ENCODE assay signal across 3 cellular contexts in the genomic region with DNA sequence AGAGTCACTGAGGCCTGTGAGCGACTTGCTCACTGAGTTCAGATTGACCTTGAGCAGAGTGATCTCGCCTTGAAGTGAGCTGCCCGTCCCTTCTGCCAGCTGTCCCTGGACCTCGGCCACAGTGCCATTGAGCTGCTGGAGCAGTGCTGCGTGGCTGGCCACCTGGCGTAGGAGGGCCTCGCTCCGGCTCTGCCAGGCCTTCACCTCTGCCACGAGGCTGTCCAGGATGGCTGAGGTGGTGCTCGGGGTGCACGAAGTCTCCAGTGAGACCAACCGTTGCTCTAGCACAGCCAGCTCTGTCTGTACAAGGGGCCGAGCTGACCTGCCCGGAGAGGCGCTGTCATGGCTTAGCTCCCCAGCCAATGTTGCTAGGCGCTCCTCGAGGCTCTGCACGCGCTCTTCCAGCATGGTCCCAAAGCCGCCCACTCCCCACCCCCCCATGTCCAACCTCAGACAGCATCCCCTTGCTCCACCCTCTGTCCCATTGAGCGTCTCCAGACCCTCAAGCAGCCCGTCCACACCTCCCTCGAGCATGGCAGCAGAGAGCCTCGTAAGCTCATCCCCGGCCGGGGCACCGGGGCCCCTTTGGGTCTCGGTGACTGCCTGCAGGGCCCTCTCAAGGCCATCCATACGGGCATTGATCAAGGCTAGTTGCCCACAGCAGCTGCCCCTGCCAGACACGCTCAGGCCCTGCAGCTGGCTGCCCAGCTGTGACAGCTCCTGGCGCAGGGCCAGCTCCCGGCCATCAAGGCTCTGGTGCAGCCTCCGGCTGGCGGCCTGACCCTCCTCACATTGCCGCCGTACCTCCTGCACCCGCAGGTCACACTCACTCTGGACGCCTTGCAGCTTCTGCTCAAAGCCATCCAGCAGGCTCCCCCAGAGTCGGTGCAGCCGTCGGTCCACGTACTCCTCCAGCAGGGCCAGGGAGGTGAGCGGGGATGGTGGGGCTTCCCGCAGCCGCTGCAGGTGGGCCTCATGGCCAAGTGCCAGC.
TF ChIP-seq lines count a peak whose summit lies in the region.

No MANE protein-coding gene starts in this region.

TF ChIP-seq in SK-N-SH, 30 proteins besides CTCF, POLR2A, EP300 and RAD21 (continued from another document):
- no peak for TF ChIP-seq CHD2 (IDR thresholded peaks at IDR 0.05; ENCODE audit: low read length, partially characterized antibody)
- no peak for TF ChIP-seq TAF1 (IDR thresholded peaks at IDR 0.05; ENCODE audit: borderline replicate concordance, low read depth, low read length)
- TF ChIP-seq, protein P1, sequence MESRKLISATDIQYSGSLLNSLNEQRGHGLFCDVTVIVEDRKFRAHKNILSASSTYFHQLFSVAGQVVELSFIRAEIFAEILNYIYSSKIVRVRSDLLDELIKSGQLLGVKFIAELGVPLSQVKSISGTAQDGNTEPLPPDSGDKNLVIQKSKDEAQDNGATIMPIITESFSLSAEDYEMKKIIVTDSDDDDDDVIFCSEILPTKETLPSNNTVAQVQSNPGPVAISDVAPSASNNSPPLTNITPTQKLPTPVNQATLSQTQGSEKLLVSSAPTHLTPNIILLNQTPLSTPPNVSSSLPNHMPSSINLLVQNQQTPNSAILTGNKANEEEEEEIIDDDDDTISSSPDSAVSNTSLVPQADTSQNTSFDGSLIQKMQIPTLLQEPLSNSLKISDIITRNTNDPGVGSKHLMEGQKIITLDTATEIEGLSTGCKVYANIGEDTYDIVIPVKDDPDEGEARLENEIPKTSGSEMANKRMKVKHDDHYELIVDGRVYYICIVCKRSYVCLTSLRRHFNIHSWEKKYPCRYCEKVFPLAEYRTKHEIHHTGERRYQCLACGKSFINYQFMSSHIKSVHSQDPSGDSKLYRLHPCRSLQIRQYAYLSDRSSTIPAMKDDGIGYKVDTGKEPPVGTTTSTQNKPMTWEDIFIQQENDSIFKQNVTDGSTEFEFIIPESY (IDR thresholded peaks at IDR 0.05; ENCODE audit: borderline replicate concordance, low read depth), result no peak

TF ChIP-seq in SK-N-SH treated with all-trans-retinoic acid at 6 μM for 48 hours, 23 proteins besides CTCF, POLR2A, EP300 and RAD21 (continued from another document):
- TF ChIP-seq, protein P2, sequence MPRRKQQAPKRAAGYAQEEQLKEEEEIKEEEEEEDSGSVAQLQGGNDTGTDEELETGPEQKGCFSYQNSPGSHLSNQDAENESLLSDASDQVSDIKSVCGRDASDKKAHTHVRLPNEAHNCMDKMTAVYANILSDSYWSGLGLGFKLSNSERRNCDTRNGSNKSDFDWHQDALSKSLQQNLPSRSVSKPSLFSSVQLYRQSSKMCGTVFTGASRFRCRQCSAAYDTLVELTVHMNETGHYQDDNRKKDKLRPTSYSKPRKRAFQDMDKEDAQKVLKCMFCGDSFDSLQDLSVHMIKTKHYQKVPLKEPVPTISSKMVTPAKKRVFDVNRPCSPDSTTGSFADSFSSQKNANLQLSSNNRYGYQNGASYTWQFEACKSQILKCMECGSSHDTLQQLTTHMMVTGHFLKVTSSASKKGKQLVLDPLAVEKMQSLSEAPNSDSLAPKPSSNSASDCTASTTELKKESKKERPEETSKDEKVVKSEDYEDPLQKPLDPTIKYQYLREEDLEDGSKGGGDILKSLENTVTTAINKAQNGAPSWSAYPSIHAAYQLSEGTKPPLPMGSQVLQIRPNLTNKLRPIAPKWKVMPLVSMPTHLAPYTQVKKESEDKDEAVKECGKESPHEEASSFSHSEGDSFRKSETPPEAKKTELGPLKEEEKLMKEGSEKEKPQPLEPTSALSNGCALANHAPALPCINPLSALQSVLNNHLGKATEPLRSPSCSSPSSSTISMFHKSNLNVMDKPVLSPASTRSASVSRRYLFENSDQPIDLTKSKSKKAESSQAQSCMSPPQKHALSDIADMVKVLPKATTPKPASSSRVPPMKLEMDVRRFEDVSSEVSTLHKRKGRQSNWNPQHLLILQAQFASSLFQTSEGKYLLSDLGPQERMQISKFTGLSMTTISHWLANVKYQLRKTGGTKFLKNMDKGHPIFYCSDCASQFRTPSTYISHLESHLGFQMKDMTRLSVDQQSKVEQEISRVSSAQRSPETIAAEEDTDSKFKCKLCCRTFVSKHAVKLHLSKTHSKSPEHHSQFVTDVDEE (CRISPR knock-in tag; IDR thresholded peaks at IDR 0.05), result no peak
- TF ChIP-seq, protein P3, sequence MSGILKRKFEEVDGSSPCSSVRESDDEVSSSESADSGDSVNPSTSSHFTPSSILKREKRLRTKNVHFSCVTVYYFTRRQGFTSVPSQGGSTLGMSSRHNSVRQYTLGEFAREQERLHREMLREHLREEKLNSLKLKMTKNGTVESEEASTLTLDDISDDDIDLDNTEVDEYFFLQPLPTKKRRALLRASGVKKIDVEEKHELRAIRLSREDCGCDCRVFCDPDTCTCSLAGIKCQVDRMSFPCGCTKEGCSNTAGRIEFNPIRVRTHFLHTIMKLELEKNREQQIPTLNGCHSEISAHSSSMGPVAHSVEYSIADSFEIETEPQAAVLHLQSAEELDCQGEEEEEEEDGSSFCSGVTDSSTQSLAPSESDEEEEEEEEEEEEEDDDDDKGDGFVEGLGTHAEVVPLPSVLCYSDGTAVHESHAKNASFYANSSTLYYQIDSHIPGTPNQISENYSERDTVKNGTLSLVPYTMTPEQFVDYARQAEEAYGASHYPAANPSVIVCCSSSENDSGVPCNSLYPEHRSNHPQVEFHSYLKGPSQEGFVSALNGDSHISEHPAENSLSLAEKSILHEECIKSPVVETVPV (CRISPR knock-in tag; IDR thresholded peaks at IDR 0.05), result no peak
- no peak for TF ChIP-seq ZC3H10 (CRISPR knock-in tag; IDR thresholded peaks at IDR 0.05)
- no peak for TF ChIP-seq TOX (CRISPR knock-in tag; IDR thresholded peaks at IDR 0.05; ENCODE audit: borderline replicate concordance)
- no peak for TF ChIP-seq BACH2 (CRISPR knock-in tag; IDR thresholded peaks at IDR 0.05; ENCODE audit: borderline replicate concordance)
- TF ChIP-seq OSR1 (CRISPR knock-in tag; IDR thresholded peaks at IDR 0.05), result no peak
- no peak for TF ChIP-seq CSDC2 (CRISPR knock-in tag; IDR thresholded peaks at IDR 0.05)
- TF ChIP-seq ZNF8 (CRISPR knock-in tag; IDR thresholded peaks at IDR 0.05), result no peak
- TF ChIP-seq, protein P4, sequence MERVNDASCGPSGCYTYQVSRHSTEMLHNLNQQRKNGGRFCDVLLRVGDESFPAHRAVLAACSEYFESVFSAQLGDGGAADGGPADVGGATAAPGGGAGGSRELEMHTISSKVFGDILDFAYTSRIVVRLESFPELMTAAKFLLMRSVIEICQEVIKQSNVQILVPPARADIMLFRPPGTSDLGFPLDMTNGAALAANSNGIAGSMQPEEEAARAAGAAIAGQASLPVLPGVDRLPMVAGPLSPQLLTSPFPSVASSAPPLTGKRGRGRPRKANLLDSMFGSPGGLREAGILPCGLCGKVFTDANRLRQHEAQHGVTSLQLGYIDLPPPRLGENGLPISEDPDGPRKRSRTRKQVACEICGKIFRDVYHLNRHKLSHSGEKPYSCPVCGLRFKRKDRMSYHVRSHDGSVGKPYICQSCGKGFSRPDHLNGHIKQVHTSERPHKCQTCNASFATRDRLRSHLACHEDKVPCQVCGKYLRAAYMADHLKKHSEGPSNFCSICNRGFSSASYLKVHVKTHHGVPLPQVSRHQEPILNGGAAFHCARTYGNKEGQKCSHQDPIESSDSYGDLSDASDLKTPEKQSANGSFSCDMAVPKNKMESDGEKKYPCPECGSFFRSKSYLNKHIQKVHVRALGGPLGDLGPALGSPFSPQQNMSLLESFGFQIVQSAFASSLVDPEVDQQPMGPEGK (CRISPR knock-in tag; IDR thresholded peaks at IDR 0.05; ENCODE audit: borderline replicate concordance), result no peak
- no peak for TF ChIP-seq SNAI2 (CRISPR knock-in tag; IDR thresholded peaks at IDR 0.05)
- TF ChIP-seq ZFP30 (CRISPR knock-in tag; IDR thresholded peaks at IDR 0.05), result no peak
- TF ChIP-seq ARNTL (CRISPR knock-in tag; IDR thresholded peaks at IDR 0.05; ENCODE audit: borderline replicate concordance, low read depth), result no peak
- TF ChIP-seq TCF4 (CRISPR knock-in tag; IDR thresholded peaks at IDR 0.05; ENCODE audit: borderline replicate concordance), result no peak
- no peak for TF ChIP-seq RARB (CRISPR knock-in tag; IDR thresholded peaks at IDR 0.05)

TF ChIP-seq in HEK293T, 16 proteins besides CTCF, POLR2A, EP300 and RAD21 (continued from another document):
- TF ChIP-seq, protein P5, sequence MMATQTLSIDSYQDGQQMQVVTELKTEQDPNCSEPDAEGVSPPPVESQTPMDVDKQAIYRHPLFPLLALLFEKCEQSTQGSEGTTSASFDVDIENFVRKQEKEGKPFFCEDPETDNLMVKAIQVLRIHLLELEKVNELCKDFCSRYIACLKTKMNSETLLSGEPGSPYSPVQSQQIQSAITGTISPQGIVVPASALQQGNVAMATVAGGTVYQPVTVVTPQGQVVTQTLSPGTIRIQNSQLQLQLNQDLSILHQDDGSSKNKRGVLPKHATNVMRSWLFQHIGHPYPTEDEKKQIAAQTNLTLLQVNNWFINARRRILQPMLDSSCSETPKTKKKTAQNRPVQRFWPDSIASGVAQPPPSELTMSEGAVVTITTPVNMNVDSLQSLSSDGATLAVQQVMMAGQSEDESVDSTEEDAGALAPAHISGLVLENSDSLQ (IDR thresholded peaks at IDR 0.05), result no peak
- TF ChIP-seq LEF1 (IDR thresholded peaks at IDR 0.05; ENCODE audit: borderline replicate concordance) (no peak), FOXA1 (IDR thresholded peaks at IDR 0.05) (no peak), ARNT (IDR thresholded peaks at IDR 0.05) (no peak), ELF4 (IDR thresholded peaks at IDR 0.05) (no peak), NFRKB (IDR thresholded peaks at IDR 0.05) (no peak), TARDBP (IDR thresholded peaks at IDR 0.05) (no peak), SP1 (IDR thresholded peaks at IDR 0.05) (no peak), HDGF (IDR thresholded peaks at IDR 0.05; ENCODE audit: borderline replicate concordance) (no peak), FOXK2 (IDR thresholded peaks at IDR 0.05) (no peak)
TF ChIP-seq in HEK293T: peak in this region for 0.
